ENCODE assay signal across 12 cellular contexts in the genomic region with DNA sequence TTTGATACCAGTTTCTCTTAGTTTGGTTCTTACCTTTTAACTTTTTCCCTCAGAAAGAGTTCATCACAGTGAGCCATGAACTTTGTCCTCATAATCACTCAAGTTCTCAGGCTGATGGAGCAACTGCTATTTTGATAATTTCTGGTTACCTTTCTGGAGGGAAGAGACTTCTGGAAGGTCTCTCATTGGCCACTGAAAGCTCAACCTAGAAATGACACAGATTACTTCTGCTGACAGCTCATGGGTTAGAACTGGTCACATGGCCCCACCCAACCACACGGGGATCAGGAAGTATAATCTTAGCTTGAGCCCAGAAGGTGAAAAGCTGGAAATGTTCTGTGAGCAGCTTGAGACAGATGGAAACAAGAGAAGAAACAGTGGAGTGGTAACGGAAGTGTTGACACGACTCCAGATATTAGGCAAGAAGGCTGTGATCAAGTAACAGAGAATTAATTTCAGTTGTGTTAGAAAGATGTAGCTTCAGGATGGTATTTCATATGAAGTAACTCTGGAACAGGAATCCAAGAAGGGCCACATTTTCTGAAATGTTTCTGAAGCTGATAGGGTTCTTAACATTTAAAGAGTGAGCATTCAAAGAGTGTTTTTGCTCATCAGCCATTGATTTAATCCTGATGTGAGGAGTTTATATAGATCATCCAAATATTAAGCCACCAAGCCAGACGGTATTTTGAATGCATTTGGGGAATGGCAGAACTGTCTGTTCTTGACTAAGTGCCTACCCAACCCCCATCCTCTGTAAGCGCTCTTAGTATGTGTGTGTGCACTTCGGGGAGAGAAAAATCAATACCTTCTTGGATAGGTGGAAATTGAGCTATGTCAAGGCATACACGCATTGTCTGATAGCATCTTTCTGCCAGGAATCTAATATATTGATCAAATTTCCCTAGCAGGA. TPM values are rescaled to one million over a fixed set of nuclear protein-coding genes. Genes with fewer than 3 reads are reported as not detected.
DNase-seq lines count a peak whose midpoint lies in the region; ATAC-seq and TF ChIP-seq lines count a peak whose summit lies in the region.
"Had no signal": no experiment of that assay in that cellular context is flagged by ENCODE, and none has a peak within 500 bp of the region (broad histone marks: within the 10 kb centered on the region; RNA-seq: fewer than 3 reads in every experiment).

No MANE protein-coding gene starts in this region.

- H3K27ac Mint-ChIP-seq in nephron progenitor cell = peak overlapping the region; percentile 40

- peaks cover 2% of the 10 kb centered on the region for H3K27me3 Mint-ChIP-seq in nephron progenitor cell (ENCODE audit: low read depth, poor library complexity)

- H3K9me3 ChIP-seq in esophagus (ENCODE audit: control insufficient read depth in 2 of 2, insufficient read depth in 1 of 2, low read depth in 1 of 2, low read length in 1 of 2) = no peaks in the 10 kb centered on the region

- H3K4me1 Mint-ChIP-seq in nephron progenitor cell = peaks cover 11% of the 10 kb centered on the region

- ATAC-seq in GM19455 (IDR thresholded peaks at IDR 0.05; ENCODE audit: unreplicated experiment) = no peak

- peak; percentile 71 for DNase-seq in DMS 273 (lab: John Stamatoyannopoulos, UW; ENCODE audit: unreplicated experiment)
- peak; percentile 23 for DNase-seq in NCI-H524 treated with DMSO at 0.1 percent for 48 hours (lab: John Stamatoyannopoulos, UW)
- no peak for DNase-seq in nephron progenitor cell
- DNase-seq in GM13976 (ENCODE audit: low spot score) = no peak
- DNase-seq in iPS-NIHi11 (ENCODE audit: low spot score) = no peak
- no peak for DNase-seq in SKM-1 (lab: John Stamatoyannopoulos, UW; ENCODE audit: unreplicated experiment)
- DNase-seq: H7, hypothalamus, NCI-H1417 treated with DMSO at 0.1 percent for 48 hours, SW 1271 had no signal

- no peaks in the 10 kb centered on the region for H3K4me1 ChIP-seq in esophagus (ENCODE audit: control insufficient read depth in 2 of 2, insufficient read depth in 2 of 2, low read length in 1 of 2)

- no peak overlapping the region for H3K4me3 ChIP-seq in esophagus (ENCODE audit: low read depth in 1 of 2, low read length in 2 of 2)

- H3K9me3 Mint-ChIP-seq in nephron progenitor cell = no peaks in the 10 kb centered on the region

- WGBS in esophagus, 2 donors = 57 to 58% methylated on average over 7 of the region's 7 CpGs

- H3K27ac ChIP-seq in esophagus (ENCODE audit: low read depth in 2 of 2, low read length in 1 of 2) = peak overlapping the region; percentile 11 to 31

- no peaks in the 10 kb centered on the region for H3K36me3 Mint-ChIP-seq in nephron progenitor cell (ENCODE audit: low read depth)

- H3K27me3 ChIP-seq in esophagus (ENCODE audit: control insufficient read depth in 1 of 2, insufficient read depth in 2 of 2, low read length in 2 of 2) = no peaks in the 10 kb centered on the region

- H3K36me3 ChIP-seq in esophagus (ENCODE audit: control insufficient read depth in 2 of 2, insufficient read depth in 2 of 2, low read length in 1 of 2) = no peaks in the 10 kb centered on the region

- no peak overlapping the region for H3K4me3 Mint-ChIP-seq in nephron progenitor cell

- in situ Hi-C loops in GM13976 (cut with MboI; ENCODE audit: low sequenced_read_pairs, unreplicated experiment) = no loop called here

- TF ChIP-seq CTCF in nephron progenitor cell (IDR thresholded peaks at IDR 0.05) (no peak), GM13976 (IDR thresholded peaks at IDR 0.05; ENCODE audit: borderline replicate concordance, control extremely low read depth, extremely low read depth, insufficient read depth, missing control alignments) (no peak)

RNA-seq across cellular contexts. Expression of a gene that starts 21.9 kb away (rescaled TPM):
- 1 to 10 TPM; 2.4 to 3.9 TPM for polyA plus RNA-seq in esophagus

RNA-seq across cellular contexts. Expression of a gene that starts 51.1 kb away (rescaled TPM):
- not detected for polyA plus RNA-seq in esophagus

Comparison
In these comparisons a context has a peak if more than half of its experiments do, and no peak if none do; other contexts are left out.
1. DNase-seq: peak in DMS 273 (single experiment) and NCI-H524 treated with DMSO at 0.1 percent for 48 hours (single experiment); none in nephron progenitor cell (single experiment), GM13976 (single experiment), iPS-NIHi11 (single experiment) and SKM-1 (single experiment).